Comparison of ENCODE assay signal across 9 cellular contexts in genomic region chr20:17958326-17959256, GRCh38. TPM values are rescaled to one million over a fixed set of nuclear protein-coding genes. Genes with fewer than 3 reads are reported as not detected.
DNase-seq lines count a peak whose midpoint lies in the region; ATAC-seq, FAIRE-seq and TF ChIP-seq lines count a peak whose summit lies in the region.
"Had no signal": no experiment of that assay in that cellular context is flagged by ENCODE, and none has a peak within 500 bp of the region (broad histone marks: within the 10 kb centered on the region; RNA-seq: fewer than 3 reads in every experiment).

No MANE protein-coding gene starts in this region.

- ATAC-seq in lung (ENCODE audit: insufficient read depth, low FRiP score) = no peak

- no peak for FAIRE-seq in H54 (lab: Jason Lieb, UNC)

- H3K4me3 ChIP-seq in ACC112 (ENCODE audit: low read depth, low read length) (no peak overlapping the region), HUES48 (ENCODE audit: low read depth, low read length) (no peak overlapping the region), astrocyte of the spinal cord (ENCODE audit: low read depth, low read length) (no peak overlapping the region), lung (no peak overlapping the region)

- TF ChIP-seq CTCF in astrocyte of the spinal cord (IDR thresholded peaks at IDR 0.05; ENCODE audit: low read depth, low read length) (no peak), lung (IDR thresholded peaks at IDR 0.05; ENCODE audit: control extremely low read depth, extremely low read depth) (no peak)

- WGBS in lung, 2 donors = 30 to 34% methylated on average over 5 of the region's 5 CpGs

- H3K9me3 ChIP-seq in HUES48 (ENCODE audit: control insufficient read depth, insufficient read depth, low read length) = no peaks in the 10 kb centered on the region
- no peaks in the 10 kb centered on the region for H3K9me3 ChIP-seq in lung (ENCODE audit: control insufficient read depth in 2 of 2, insufficient read depth in 1 of 2, low read length in 1 of 2)

- H3K36me3 ChIP-seq in ACC112 (ENCODE audit: insufficient read depth, low read length) (peaks cover 28% of the 10 kb centered on the region; the same call in 1 of the 2 replicates), HUES48 (ENCODE audit: control insufficient read depth, insufficient read depth, low read length) (peaks cover 67% of the 10 kb centered on the region), lung (ENCODE audit: control insufficient read depth in 2 of 2, insufficient read depth in 2 of 2, low read length in 2 of 2) (peaks cover 11 to 13% of the 10 kb centered on the region in 2 donors)

- H3K27ac ChIP-seq in ACC112 (ENCODE audit: low read depth, low read length) = peak overlapping the region; percentile 15
- H3K27ac ChIP-seq in HUES48 (ENCODE audit: low read depth, low read length) = peak overlapping the region; percentile 46
- H3K27ac ChIP-seq in lung (ENCODE audit: low read depth in 1 of 2, low read length in 1 of 2) = peak overlapping the region; percentile 26 to 58
- H3K27ac ChIP-seq in caudate nucleus (ENCODE audit: low read depth, low read length) = no peak overlapping the region

- no peak overlapping the region for H3K9ac ChIP-seq in HUES48 (ENCODE audit: low read depth, low read length)

- no peak for TF ChIP-seq POLR2A in H54 (IDR thresholded peaks at IDR 0.05; ENCODE audit: low read depth, low read length)

- in situ Hi-C loops in astrocyte of the spinal cord (cut with HindIII; ENCODE audit: low sequenced_read_pairs) = no loop called here

- peaks cover 46% of the 10 kb centered on the region for H3K4me1 ChIP-seq in ACC112 (ENCODE audit: control insufficient read depth, insufficient read depth, low read length, unreplicated experiment)
- peaks cover 41% of the 10 kb centered on the region for H3K4me1 ChIP-seq in HUES48 (ENCODE audit: control insufficient read depth, insufficient read depth, low read length)
- peaks cover 19 to 25% of the 10 kb centered on the region in 2 donors for H3K4me1 ChIP-seq in lung (ENCODE audit: control insufficient read depth in 2 of 2, insufficient read depth in 2 of 2, low read length in 2 of 2)

- intact Hi-C loops in head of caudate nucleus (cut with DNase I) = no loop called here

- no peak overlapping the region for H2AFZ ChIP-seq in ACC112 (ENCODE audit: low read length, unreplicated experiment)

- peaks cover 98% of the 10 kb centered on the region for H3K79me2 ChIP-seq in ACC112 (ENCODE audit: control insufficient read depth, insufficient read depth, low read length, unreplicated experiment)

- DNase-seq in astrocyte of the spinal cord (ENCODE audit: low read depth, low spot score) (peak; percentile 42), lung (ENCODE audit: low spot score) (no peak), head of caudate nucleus (no peak), caudate nucleus (lab: John Stamatoyannopoulos, UW) (no peak), H54 (ENCODE audit: insufficient read length, low spot score) (no peak)
- no peak for DNase-seq in activated CD4-positive, alpha-beta T cell treated with anti-CD3 and anti-CD28 coated beads, Interleukin-2, amount 50 U/mL, for 48 hours
- DNase-seq: activated CD4-positive, CD25-positive, alpha-beta regulatory T cell treated with anti-CD3 and anti-CD28 coated beads, Interleukin-2, amount 50 U/mL, for 72 hours had no signal

- no peaks in the 10 kb centered on the region for H3K27me3 ChIP-seq in ACC112 (ENCODE audit: insufficient read depth, low read length)
- no peaks in the 10 kb centered on the region for H3K27me3 ChIP-seq in HUES48 (ENCODE audit: control insufficient read depth, insufficient read depth, low read length)
- no peaks in the 10 kb centered on the region for H3K27me3 ChIP-seq in lung (ENCODE audit: control insufficient read depth, insufficient read depth)

RNA-seq across cellular contexts. Expression of gene SNX5, which starts 10.0 kb away (rescaled TPM):
- 100 to 1,000 TPM in 1 of 2 donors, 10 to 100 TPM in 1; 66.8 to 194 TPM for total RNA-seq in lung
- 100 to 1,000 TPM in 1 of 2 donors, 10 to 100 TPM in 1; 66.6 to 107 TPM for polyA plus RNA-seq in lung

RNA-seq across cellular contexts. Expression of gene MGME1, which starts 10.2 kb away (rescaled TPM):
- 10 to 100 TPM; 10.1 to 19.1 TPM for total RNA-seq in lung
- 10 to 100 TPM; 11.0 to 11.9 TPM for polyA plus RNA-seq in lung
